20 cellular contexts compared by ENCODE assay signal in genomic region chr4:54332577-54332976, GRCh38.
"Had no signal": no experiment of that assay in that cellular context is flagged by ENCODE, and none has a peak within 500 bp of the region (broad histone marks: within the 10 kb centered on the region; RNA-seq: fewer than 3 reads in every experiment).

No MANE protein-coding gene starts in this region.

- H3K4me3 Mint-ChIP-seq: activated CD4-positive, alpha-beta T cell treated with anti-CD3 and anti-CD28 coated beads, Interleukin-2, amount 10 ng/mL, durations not matched to agents 7 days and 5 days; activated naive CD8-positive, alpha-beta T cell treated with anti-CD3 and anti-CD28 coated beads for 36 hours; activated T-helper 1 cell treated with anti-CD3 and anti-CD28 coated beads, Interleukin-12 subunit alpha, Interleukin-12 subunit beta, Interleukin-2, Interleukin-4 antibody, amounts not matched to agents 30 ng/mL and 10 ng/mL and 1 ng/mL, durations not matched to agents 14 hours and 24 hours and 36 hours; effector memory CD8-positive, alpha-beta T cell; naive thymus-derived CD4-positive, alpha-beta T cell; T-helper 2 cell treated with Interferon-gamma antibody and Interleukin-4, amounts not matched to agents 5 μg/mL and 100 μg/mL, for 36 hours; type B pancreatic cell had no signal

- H3K9me3 Mint-ChIP-seq: activated CD4-positive, alpha-beta T cell treated with anti-CD3 and anti-CD28 coated beads, Interleukin-2, amount 10 ng/mL, durations not matched to agents 7 days and 5 days; activated naive CD8-positive, alpha-beta T cell treated with anti-CD3 and anti-CD28 coated beads for 36 hours; activated T-helper 1 cell treated with anti-CD3 and anti-CD28 coated beads, Interleukin-12 subunit alpha, Interleukin-12 subunit beta, Interleukin-2, Interleukin-4 antibody, amounts not matched to agents 30 ng/mL and 10 ng/mL and 1 ng/mL, durations not matched to agents 14 hours and 24 hours and 36 hours; effector memory CD8-positive, alpha-beta T cell; T-helper 2 cell treated with Interferon-gamma antibody and Interleukin-4, amounts not matched to agents 5 μg/mL and 100 μg/mL, for 36 hours; type B pancreatic cell had no signal

- ATAC-seq: effector memory CD8-positive, alpha-beta T cell; heart right ventricle; mucosa of descending colon; naive thymus-derived CD4-positive, alpha-beta T cell; right cardiac atrium had no signal

- H3K4me1 Mint-ChIP-seq: activated CD4-positive, alpha-beta T cell treated with anti-CD3 and anti-CD28 coated beads, Interleukin-2, amount 10 ng/mL, durations not matched to agents 7 days and 5 days; activated naive CD8-positive, alpha-beta T cell treated with anti-CD3 and anti-CD28 coated beads for 36 hours; naive thymus-derived CD4-positive, alpha-beta T cell had no signal

- H3K27ac Mint-ChIP-seq: activated CD4-positive, alpha-beta T cell treated with anti-CD3 and anti-CD28 coated beads, Interleukin-2, amount 10 ng/mL, durations not matched to agents 7 days and 5 days; activated naive CD8-positive, alpha-beta T cell treated with anti-CD3 and anti-CD28 coated beads for 36 hours; activated T-helper 1 cell treated with anti-CD3 and anti-CD28 coated beads, Interleukin-12 subunit alpha, Interleukin-12 subunit beta, Interleukin-2, Interleukin-4 antibody, amounts not matched to agents 30 ng/mL and 10 ng/mL and 1 ng/mL, durations not matched to agents 14 hours and 24 hours and 36 hours; effector memory CD8-positive, alpha-beta T cell; naive thymus-derived CD4-positive, alpha-beta T cell; progenitor cell of endocrine pancreas; T-helper 2 cell treated with Interferon-gamma antibody and Interleukin-4, amounts not matched to agents 5 μg/mL and 100 μg/mL, for 36 hours; type B pancreatic cell had no signal

- H3K36me3 ChIP-seq: brain microvascular endothelial cell, heart right ventricle, suprapubic skin had no signal

- H3K4me1 ChIP-seq: suprapubic skin had no signal

- H3K9me3 ChIP-seq: heart right ventricle, mucosa of descending colon, suprapubic skin had no signal

- H3K36me3 Mint-ChIP-seq: activated naive CD8-positive, alpha-beta T cell treated with anti-CD3 and anti-CD28 coated beads for 36 hours; naive thymus-derived CD4-positive, alpha-beta T cell; type B pancreatic cell had no signal

- H3K27me3 ChIP-seq: brain microvascular endothelial cell, heart right ventricle, suprapubic skin had no signal

- H3K4me3 ChIP-seq: heart right ventricle, mucosa of descending colon, suprapubic skin had no signal

- DNase-seq: activated CD4-positive, alpha-beta T cell treated with anti-CD3 and anti-CD28 coated beads, Interleukin-2, amount 10 ng/mL, durations not matched to agents 7 days and 5 days; activated CD8-positive, alpha-beta memory T cell treated with anti-CD3 and anti-CD28 coated beads, Interleukin-2, amount 50 U/mL, for 48 hours; activated naive CD8-positive, alpha-beta T cell treated with anti-CD3 and anti-CD28 coated beads for 36 hours; brain microvascular endothelial cell; cerebellar nuclear complex; effector memory CD8-positive, alpha-beta T cell; heart right ventricle; mammary epithelial cell; mucosa of descending colon; naive thymus-derived CD4-positive, alpha-beta T cell; right cardiac atrium; small intestine; stimulated activated CD4-positive, alpha-beta T cell treated with anti-CD3 and anti-CD28 coated beads, Interleukin-4, amount 100 ng/mL, for 24 hours; stimulated activated naive CD4-positive, alpha-beta T cell; SW 1271 had no signal

- H3K27ac ChIP-seq: brain microvascular endothelial cell, heart right ventricle, suprapubic skin had no signal

- H3K27me3 Mint-ChIP-seq: progenitor cell of endocrine pancreas, type B pancreatic cell had no signal
